ENCODE assay signal across 13 cellular contexts in genomic region chr4:41154814-41155177, GRCh38. TPM values are rescaled to one million over a fixed set of nuclear protein-coding genes. Genes with fewer than 3 reads are reported as not detected.
A peak's percentile ranks its signal among the peaks of the same experiment; 100 is the strongest.
DNase-seq lines count a peak whose midpoint lies in the region; ATAC-seq and TF ChIP-seq lines count a peak whose summit lies in the region.
"Had no signal": no experiment of that assay in that cellular context is flagged by ENCODE, and none has a peak within 500 bp of the region (broad histone marks: within the 10 kb centered on the region; RNA-seq: fewer than 3 reads in every experiment).

No MANE protein-coding gene starts in this region.

- H3K9me3 ChIP-seq in left ventricle myocardium inferior (replicated peaks): no peaks in the 10 kb centered on the region
- H3K9me3 ChIP-seq: neutrophil had no signal

- H3K4me1 ChIP-seq in left ventricle myocardium inferior: peaks cover 45% of the 10 kb centered on the region

- no peaks in the 10 kb centered on the region for H3K27me3 ChIP-seq in left ventricle myocardium inferior (ENCODE audit: low read depth)
- H3K27me3 ChIP-seq: BLaER1 treated with 17β-estradiol and CSF1 and Interleukin-3, amounts not matched to agents 10 nM and 100 nM; neutrophil had no signal

- DNase-seq in EH (ENCODE audit: low read depth) (peak; percentile 51), SW 1271 (lab: John Stamatoyannopoulos, UW) (peak; percentile 54 to 83), left ventricle myocardium inferior (no peak), renal cortical epithelial cell (ENCODE audit: low read depth) (peak; percentile 78), NCI-H187 (lab: John Stamatoyannopoulos, UW) (no peak), SK-N-DZ (ENCODE audit: low spot score) (no peak), activated gamma-delta T cell (lab: John Stamatoyannopoulos, UW) (no peak)
- DNase-seq: activated B cell treated with CpG ODN at 0.5 μM for 24 hours; activated T-cell treated with anti-CD3 and anti-CD28 coated beads, Interleukin-2, amount 50 U/mL, for 24 hours; immature natural killer cell had no signal

- no peak for ATAC-seq in GM21529 (IDR thresholded peaks at IDR 0.05; ENCODE audit: unreplicated experiment)

- H3K27ac ChIP-seq in left ventricle myocardium inferior (replicated peaks): peak overlapping the region; percentile 46
- H3K27ac ChIP-seq: BLaER1 treated with 17β-estradiol and CSF1 and Interleukin-3, amounts not matched to agents 10 nM and 100 nM; neutrophil had no signal

- no peak overlapping the region for H3K4me3 ChIP-seq in left ventricle myocardium inferior
- H3K4me3 ChIP-seq: BLaER1 treated with 17β-estradiol and CSF1 and Interleukin-3, amounts not matched to agents 10 nM and 100 nM had no signal

- H3K36me3 ChIP-seq in left ventricle myocardium inferior: no peaks in the 10 kb centered on the region
- H3K36me3 ChIP-seq: BLaER1 treated with 17β-estradiol and CSF1 and Interleukin-3, amounts not matched to agents 10 nM and 100 nM; neutrophil had no signal

- no peak for TF ChIP-seq CTCF in left ventricle myocardium inferior (IDR thresholded peaks at IDR 0.05; ENCODE audit: borderline replicate concordance)

- intact Hi-C loops in left ventricle myocardium inferior (cut with micrococcal nuclease): no loop called here

RNA-seq across cellular contexts. Expression of gene APBB2, which starts 59.5 kb away (rescaled TPM):
- total RNA-seq in left ventricle myocardium inferior (23.5 TPM), renal cortical epithelial cell (49.5 and 144 TPM in 2 replicates)
- polyA plus RNA-seq in SK-N-DZ (2014; cell fraction: cytosol; rRNA removed): 31.1 and 42.5 TPM in 2 replicates
- 28.4 and 33.8 TPM in 2 replicates for polyA plus RNA-seq in SK-N-DZ (2014; cell fraction: nucleus; rRNA removed)
- polyA plus RNA-seq: immature natural killer cell had no signal

Comparison
In these comparisons a context has a peak if more than half of its experiments do, and no peak if none do; other contexts are left out.
1. DNase-seq: peak in EH (single experiment), SW 1271 (2 of 2) and renal cortical epithelial cell (single experiment); none in left ventricle myocardium inferior (single experiment), NCI-H187 (0 of 2), SK-N-DZ (single experiment) and activated gamma-delta T cell (single experiment).